Comparison of ENCODE assay signal across 7 cellular contexts in the genomic region with DNA sequence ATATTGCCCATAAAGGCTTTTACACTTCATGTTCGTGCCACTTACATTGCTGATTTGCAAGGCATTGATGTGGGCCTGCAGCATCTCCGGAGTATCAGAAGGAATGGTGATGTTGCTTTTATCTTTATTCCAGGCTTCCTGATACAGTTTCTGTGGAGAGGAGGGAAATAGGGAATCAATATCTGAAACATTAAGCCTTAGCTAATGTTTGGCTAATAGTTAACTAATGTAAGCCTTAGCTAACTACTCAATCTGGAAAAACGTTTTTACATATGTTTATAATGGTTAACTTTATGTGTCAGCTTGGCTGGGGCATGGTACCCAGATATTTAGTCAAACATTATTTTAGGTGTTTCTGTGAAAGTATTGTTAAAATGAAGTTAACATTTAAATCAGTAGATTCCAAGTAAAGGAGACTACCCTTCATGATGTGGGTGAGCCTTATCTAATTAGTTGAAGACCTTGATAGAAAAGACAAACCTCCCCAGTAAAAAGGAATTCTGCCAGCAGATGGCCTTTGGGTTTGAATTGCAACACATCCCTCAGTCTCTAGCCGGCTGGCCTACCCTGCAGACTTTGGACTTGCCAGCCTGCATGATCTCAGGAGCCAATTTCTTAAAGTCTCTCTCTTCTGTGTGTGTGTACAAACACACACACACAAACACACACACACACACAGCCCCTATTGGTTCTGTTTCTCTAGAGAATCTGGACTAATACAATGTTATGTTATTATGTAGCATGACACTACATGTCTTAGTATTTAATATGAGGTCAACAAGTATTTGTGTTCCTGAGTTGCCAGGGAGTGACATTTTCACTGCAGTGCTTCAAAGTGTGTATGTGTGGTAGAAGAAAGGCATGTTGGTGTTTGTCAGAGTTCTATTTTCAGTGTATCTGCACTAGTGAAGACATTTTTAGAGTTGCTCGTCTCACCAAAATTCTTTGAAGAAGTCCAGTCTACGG.
DNase-seq lines count a peak whose midpoint lies in the region; ATAC-seq, FAIRE-seq and TF ChIP-seq lines count a peak whose summit lies in the region.
"Not testable (repeated sequence)": the region's sequence is repeated elsewhere in the genome, so short reads cannot be mapped to it uniquely, and the experiment has no call there.

No MANE protein-coding gene starts in this region.

- FAIRE-seq in K562 (lab: Jason Lieb, UNC); HepG2 (lab: Jason Lieb, UNC): not testable (repeated sequence)
- FAIRE-seq in frontal cortex (lab: Jason Lieb, UNC) (peak; percentile 61), small intestine (lab: Jason Lieb, UNC) (peak; percentile 51)

- not testable (repeated sequence) for H3K79me2 ChIP-seq in K562 (ENCODE audit: control insufficient read depth, insufficient read depth, low read length); HepG2 (ENCODE audit: insufficient read depth, low read length)

- H4K20me1 ChIP-seq in K562 (replicated peaks; ENCODE audit: control insufficient read depth, insufficient read depth, low read length); HepG2 (ENCODE audit: insufficient read depth, low read length): not testable (repeated sequence)

- POLR2A ChIA-PET in K562 (lab: Yijun Ruan, JAX); HepG2 (lab: Yijun Ruan, JAX): not testable (repeated sequence)

- not testable (repeated sequence) for TF ChIP-seq RAD21 in K562 (CRISPR knock-in tag; conservative IDR thresholded peaks at IDR 0.05 in 1 of 2, IDR thresholded peaks at IDR 0.05 in 1 of 2); HepG2 (CRISPR knock-in tag; IDR thresholded peaks at IDR 0.05)

- BruUV-seq in K562 (replicated peaks; lab: Mats Ljungman, UMichigan); HepG2 (replicated peaks; lab: Mats Ljungman, UMichigan): not testable (repeated sequence)

- TF ChIP-seq POLR2A in K562 (conservative IDR thresholded peaks at IDR 0.05); HepG2 (IDR thresholded peaks at IDR 0.05; ENCODE audit: insufficient read depth in 1 of 2, low read depth in 2 of 2, low read length in 2 of 2): not testable (repeated sequence)

- in situ Hi-C loops in K562 (cut with MboI) = loop anchor here (25.0 kb wide), 1 partner anchor 405 kb away; no protein-coding TSS in a partner anchor
- in situ Hi-C loops in HepG2 (cut with HindIII; ENCODE audit: extremely low pct_ligation_motif_present, low pct_unique_long_range_greater_than_20kb) = not testable (repeated sequence)

- H3K4me2 ChIP-seq in K562 (ENCODE audit: insufficient read depth, low read length); HepG2 (ENCODE audit: low read depth, low read length): not testable (repeated sequence)

- ATAC-seq in K562 (peak; percentile 71), left colon (peak; percentile 78), HepG2 (peak; percentile 91), mucosa of descending colon (peak; percentile 72), psoas muscle (peak; percentile 26 to 75 (median 53))

- intact Hi-C loops in K562 (cut with micrococcal nuclease); left colon (cut with DNase I, micrococcal nuclease); HepG2 (cut with micrococcal nuclease; ENCODE audit: unreplicated experiment); mucosa of descending colon (cut with DNase I, micrococcal nuclease); psoas muscle (cut with DNase I): not testable (repeated sequence)

- CTCF ChIA-PET in K562 (lab: Yijun Ruan, JAX; ENCODE audit: low intra/inter-chr PET ratio); HepG2 (lab: Yijun Ruan, JAX; ENCODE audit: low intra/inter-chr PET ratio, low total read pairs): not testable (repeated sequence)

- not testable (repeated sequence) for H3K9me3 ChIP-seq in K562 (replicated peaks; ENCODE audit: control insufficient read depth, insufficient read depth, low read depth, low read length); HepG2 (ENCODE audit: low read length); mucosa of descending colon; psoas muscle; small intestine (ENCODE audit: control insufficient read depth, low read depth)

- not testable (repeated sequence) for H3K4me3 ChIP-seq in K562; HepG2 (replicated peaks in 1 of 3; ENCODE audit: insufficient read depth in 1 of 3, low read depth in 2 of 3, low read length in 3 of 3); mucosa of descending colon; psoas muscle; small intestine (ENCODE audit: low read depth in 1 of 2, low read length in 2 of 2)

- H3K27me3 ChIP-seq in K562 (ENCODE audit: control insufficient read depth in 2 of 2, insufficient read depth in 2 of 2, low read length in 2 of 2); HepG2 (ENCODE audit: control insufficient read depth in 1 of 2, insufficient read depth in 2 of 2, low read length in 2 of 2); psoas muscle (ENCODE audit: insufficient read depth in 3 of 3, low read length in 2 of 3); small intestine (ENCODE audit: control insufficient read depth in 2 of 2, insufficient read depth in 2 of 2, low read length in 2 of 2): not testable (repeated sequence)

- no CpG with 5 or more reads among the region's 6 CpGs for WGBS in K562 (ENCODE audit: insufficient coverage, low coverage, missing lambda C conversion rate)
- no CpG with 5 or more reads among the region's 6 CpGs for WGBS in HepG2 (ENCODE audit: low lambda C conversion rate)
- WGBS in psoas muscle, 3 donors = 100% methylated on average over 1 of the region's 6 CpGs; no CpG with 5 or more reads in 2 of the 3 donors
- WGBS in small intestine, 3 donors = no CpG with 5 or more reads among the region's 6 CpGs

- not testable (repeated sequence) for H3K9ac ChIP-seq in K562 (ENCODE audit: insufficient read depth in 1 of 2, low read depth in 2 of 2, low read length in 2 of 2); HepG2 (ENCODE audit: insufficient read depth, low read depth, low read length)

- not testable (repeated sequence) for DNase-seq in K562 (ENCODE audit: extremely low read depth in 1 of 4, low spot score in 3 of 4); frontal cortex (ENCODE audit: low spot score in 2 of 2); left colon; HepG2 (ENCODE audit: low spot score); mucosa of descending colon; psoas muscle; small intestine

- H3K27ac ChIP-seq in K562 (ENCODE audit: extremely low read depth, low read depth, low read length); HepG2 (ENCODE audit: extremely low read length, insufficient read depth, low read length); psoas muscle; small intestine (ENCODE audit: low read depth in 1 of 2, low read length in 1 of 2): not testable (repeated sequence)

- not testable (repeated sequence) for H3K9me1 ChIP-seq in K562 (ENCODE audit: control insufficient read depth, insufficient read depth, low read length)

- not testable (repeated sequence) for H2AFZ ChIP-seq in K562 (ENCODE audit: low read depth, low read length); HepG2 (ENCODE audit: low read length)

- H3K36me3 ChIP-seq in K562 (ENCODE audit: control insufficient read depth, insufficient read depth, low read length); HepG2 (replicated peaks in 1 of 2; ENCODE audit: control insufficient read depth in 1 of 2, insufficient read depth in 2 of 2, low read length in 2 of 2); mucosa of descending colon (ENCODE audit: low read depth); small intestine (ENCODE audit: control insufficient read depth in 2 of 2, insufficient read depth in 2 of 2, low read length in 2 of 2): not testable (repeated sequence)
- H3K36me3 ChIP-seq in psoas muscle (ENCODE audit: insufficient read depth in 1 of 2, low read depth in 1 of 2) = peaks cover 3 to 46% of the 10 kb centered on the region in 2 donors

- TF ChIP-seq CTCF in K562 (IDR thresholded peaks at IDR 0.05 in 2 of 3, conservative IDR thresholded peaks at IDR 0.05 in 1 of 3; ENCODE audit: insufficient read depth in 2 of 3, low read depth in 1 of 3, low read length in 3 of 3); HepG2 (CRISPR knock-in tag; IDR thresholded peaks at IDR 0.05); mucosa of descending colon (IDR thresholded peaks at IDR 0.05); psoas muscle (IDR thresholded peaks at IDR 0.05): not testable (repeated sequence)

- not testable (repeated sequence) for TF ChIP-seq EP300 in K562 (IDR thresholded peaks at IDR 0.05; ENCODE audit: low read length); HepG2 (IDR thresholded peaks at IDR 0.05; ENCODE audit: low read depth in 2 of 2, low read length in 2 of 2); HepG2 (CRISPR knock-in tag; IDR thresholded peaks at IDR 0.05; ENCODE audit: borderline replicate concordance)

- not testable (repeated sequence) for H3K4me1 ChIP-seq in K562 (replicated peaks in 1 of 2; ENCODE audit: control insufficient read depth in 2 of 2, insufficient read depth in 2 of 2, low read length in 2 of 2); HepG2 (ENCODE audit: insufficient read depth, low read length); mucosa of descending colon (ENCODE audit: low read depth); small intestine (ENCODE audit: control insufficient read depth in 2 of 2, insufficient read depth in 1 of 2, low read depth in 1 of 2, low read length in 1 of 2)
- H3K4me1 ChIP-seq in psoas muscle = peaks cover 30% of the 10 kb centered on the region
